8 cellular contexts compared by ENCODE assay signal in genomic region chr2:108621087-108621559, GRCh38.
DNase-seq lines count a peak whose midpoint lies in the region; ATAC-seq lines count a peak whose summit lies in the region.

No MANE protein-coding gene starts in this region.

- CTCF ChIA-PET in CD8-positive, alpha-beta memory T cell (lab: Charles Lee) = interaction anchor here (1.0 to 11.1 kb wide), 7 partner anchors 8 to 23 kb away, joined by 3 to 97 read pairs (median 6); no protein-coding TSS in a partner anchor

- no peaks in the 10 kb centered on the region for H3K9me3 ChIP-seq in CD8-positive, alpha-beta memory T cell (ENCODE audit: low read length)
- no peaks in the 10 kb centered on the region for H3K9me3 ChIP-seq in iPS-20b (ENCODE audit: insufficient read depth, low read depth, low read length)

- ATAC-seq in GM19455 (IDR thresholded peaks at IDR 0.05; ENCODE audit: unreplicated experiment) (peak; percentile 96), HG03469 (IDR thresholded peaks at IDR 0.05; ENCODE audit: unreplicated experiment) (peak; percentile 99)

- peak overlapping the region; percentile 35 for H3K4me3 ChIP-seq in CD8-positive, alpha-beta memory T cell (ENCODE audit: low read length)
- peak overlapping the region; percentile 61 for H3K4me3 ChIP-seq in iPS-20b (ENCODE audit: low read length)

- H3K4me1 ChIP-seq in CD8-positive, alpha-beta memory T cell (ENCODE audit: insufficient read depth, low read length) = peaks cover 73% of the 10 kb centered on the region
- peaks cover 33% of the 10 kb centered on the region for H3K4me1 ChIP-seq in iPS-20b (ENCODE audit: insufficient read depth, low read length)

- H3K27ac Mint-ChIP-seq in CD8-positive, alpha-beta memory T cell = peak overlapping the region; percentile 85 to 97 (median 94)

- no peaks in the 10 kb centered on the region for H3K27me3 ChIP-seq in CD8-positive, alpha-beta memory T cell (ENCODE audit: insufficient read depth, low read length, poor library complexity, severe bottlenecking)
- H3K27me3 ChIP-seq in iPS-20b (ENCODE audit: insufficient read depth, low read length) = no peaks in the 10 kb centered on the region

- H3K27me3 Mint-ChIP-seq in CD8-positive, alpha-beta memory T cell = no peaks in the 10 kb centered on the region

- H3K9ac ChIP-seq in iPS-20b (ENCODE audit: low read depth, low read length) = peak overlapping the region; percentile 63; the same call in 1 of the 2 replicates

- no peaks in the 10 kb centered on the region for H3K9me3 Mint-ChIP-seq in CD8-positive, alpha-beta memory T cell

- peaks cover 74 to 94% (median 83%) of the 10 kb centered on the region in 3 donors for H3K4me1 Mint-ChIP-seq in CD8-positive, alpha-beta memory T cell

- POLR2A ChIA-PET in CD8-positive, alpha-beta memory T cell (lab: Charles Lee) = interaction anchor here (0.7 to 2.2 kb wide), 5 partner anchors 8 to 16 kb away, joined by 3 to 13 read pairs (median 5); no protein-coding TSS in a partner anchor

- H3K36me3 Mint-ChIP-seq in CD8-positive, alpha-beta memory T cell = peaks cover 0 to 13% (median 0%) of the 10 kb centered on the region in 3 donors

- H3K36me3 ChIP-seq in CD8-positive, alpha-beta memory T cell (ENCODE audit: insufficient read depth, low read length) = no peaks in the 10 kb centered on the region
- H3K36me3 ChIP-seq in iPS-20b (ENCODE audit: insufficient read depth, low read depth, low read length) = no peaks in the 10 kb centered on the region

- DNase-seq in CD8-positive, alpha-beta memory T cell = peak; percentile 40 to 88 (median 72)
- DNase-seq in RPMI8226 (peak; percentile 89), activated gamma-delta T cell (lab: John Stamatoyannopoulos, UW) (peak; percentile 7), nucleus accumbens (lab: John Stamatoyannopoulos, UW) (no peak)
- DNase-seq in stimulated activated CD4-positive, alpha-beta T cell treated with anti-CD3 and anti-CD28 coated beads, Interleukin-2, amount 100 ng/mL, for 48 hours = peak; percentile 56 to 58

- peak overlapping the region; percentile 88 to 91 (median 89) for H3K4me3 Mint-ChIP-seq in CD8-positive, alpha-beta memory T cell

- H3K27ac ChIP-seq in CD8-positive, alpha-beta memory T cell (ENCODE audit: low read depth, low read length) = peak overlapping the region; percentile 41
- H3K27ac ChIP-seq in iPS-20b (ENCODE audit: low read length) = peak overlapping the region; percentile 41

Comparison
In these comparisons a context has a peak if more than half of its experiments do, and no peak if none do; other contexts are left out.
1. DNase-seq: peak in CD8-positive, alpha-beta memory T cell (5 of 5), RPMI8226 (single experiment), activated gamma-delta T cell (single experiment) and stimulated activated CD4-positive, alpha-beta T cell treated with anti-CD3 and anti-CD28 coated beads, Interleukin-2, amount 100 ng/mL, for 48 hours (2 of 2); none in nucleus accumbens (0 of 56).